ENCODE assay signal across 22 cellular contexts in genomic region chr14:24098927-24099813, GRCh38. TPM values are rescaled to one million over a fixed set of nuclear protein-coding genes. Genes with fewer than 3 reads are reported as not detected.
DNase-seq lines count a peak whose midpoint lies in the region; ATAC-seq, FAIRE-seq and TF ChIP-seq lines count a peak whose summit lies in the region.
"Had no signal": no experiment of that assay in that cellular context is flagged by ENCODE, and none has a peak within 500 bp of the region (broad histone marks: within the 10 kb centered on the region; RNA-seq: fewer than 3 reads in every experiment).

No MANE protein-coding gene starts in this region.

- peaks cover 12% of the 10 kb centered on the region for H3K4me1 ChIP-seq in mucosa of descending colon (ENCODE audit: low read depth)

- intact Hi-C loops in CD14-positive monocyte (cut with micrococcal nuclease), result no loop called here
- intact Hi-C loops in mucosa of descending colon (cut with DNase I, micrococcal nuclease), result no loop called here

- no peaks in the 10 kb centered on the region for H3K9me3 ChIP-seq in mucosa of descending colon
- H3K9me3 ChIP-seq: heart right ventricle had no signal

- H3K36me3 Mint-ChIP-seq in CD14-positive monocyte, result peaks cover 50 to 65% of the 10 kb centered on the region in 2 donors
- H3K36me3 Mint-ChIP-seq in activated naive CD8-positive, alpha-beta T cell treated with anti-CD3 and anti-CD28 coated beads for 36 hours, result peaks cover 58% of the 10 kb centered on the region
- H3K36me3 Mint-ChIP-seq: natural killer cell treated with Interleukin-12 subunit alpha and Interleukin-12 subunit beta and Interleukin-15 and Interleukin-18, amount 100 ng/mL, for 72 hours had no signal

- DNase-seq in CD14-positive monocyte (ENCODE audit: low spot score), result no peak
- peak; percentile 69 for DNase-seq in NCI-H1092 treated with DMSO at 0.1 percent for 48 hours (lab: John Stamatoyannopoulos, UW)
- no peak for DNase-seq in activated naive CD8-positive, alpha-beta T cell treated with anti-CD3 and anti-CD28 coated beads for 36 hours
- peak in 2 of 3 donors; percentile 41 to 55 for DNase-seq in mucosa of descending colon
- DNase-seq in SKM-1 (lab: John Stamatoyannopoulos, UW; ENCODE audit: unreplicated experiment), result no peak
- DNase-seq in DMS114 treated with DMSO at 0.1 percent for 48 hours (lab: John Stamatoyannopoulos, UW; ENCODE audit: unreplicated experiment), result no peak
- no peak for DNase-seq in GM12891 (ENCODE audit: insufficient read length, low spot score)
- DNase-seq: ACHN; activated CD4-positive, alpha-beta T cell treated with anti-CD3 and anti-CD28 coated beads, Interleukin-2, amount 50 U/mL, for 48 hours; activated T-cell treated with anti-CD3 and anti-CD28 coated beads, Interleukin-2, amount 50 U/mL, for 48 hours; central memory CD4-positive, alpha-beta T cell; effector memory CD4-positive, alpha-beta T cell; heart right ventricle; HFFc6; mammary epithelial cell; NCI-H1930; stimulated activated naive CD4-positive, alpha-beta T cell treated with Interleukin-2 at 50 U/mL for 16 hours; SW 1271 had no signal

- TF ChIP-seq CTCF in CD14-positive monocyte (IDR thresholded peaks at IDR 0.05), result no peak
- TF ChIP-seq CTCF in mucosa of descending colon (IDR thresholded peaks at IDR 0.05), result no peak

- H3K4me3 Mint-ChIP-seq in CD14-positive monocyte, result no peak overlapping the region
- H3K4me3 Mint-ChIP-seq in activated naive CD8-positive, alpha-beta T cell treated with anti-CD3 and anti-CD28 coated beads for 36 hours, result no peak overlapping the region
- H3K4me3 Mint-ChIP-seq: HFFc6; natural killer cell treated with Interleukin-12 subunit alpha and Interleukin-12 subunit beta and Interleukin-15 and Interleukin-18, amount 100 ng/mL, for 72 hours had no signal

- H3K4me3 ChIP-seq in mucosa of descending colon, result no peak overlapping the region
- H3K4me3 ChIP-seq: heart right ventricle had no signal

- H3K27ac Mint-ChIP-seq in CD14-positive monocyte, result peak overlapping the region in 6 of 7 donors; percentile 50 to 88 (median 78)
- H3K27ac Mint-ChIP-seq in activated naive CD8-positive, alpha-beta T cell treated with anti-CD3 and anti-CD28 coated beads for 36 hours, result peak overlapping the region; percentile 28
- H3K27ac Mint-ChIP-seq: HFFc6; natural killer cell treated with Interleukin-12 subunit alpha and Interleukin-12 subunit beta and Interleukin-15 and Interleukin-18, amount 100 ng/mL, for 72 hours had no signal

- ATAC-seq in mucosa of descending colon (no peak), GM18868 (IDR thresholded peaks at IDR 0.05; ENCODE audit: unreplicated experiment) (no peak)
- ATAC-seq: heart right ventricle; natural killer cell treated with Interleukin-12 subunit alpha and Interleukin-12 subunit beta and Interleukin-15 and Interleukin-18, amount 100 ng/mL, for 72 hours had no signal

- H3K36me3 ChIP-seq in mucosa of descending colon (ENCODE audit: low read depth), result no peaks in the 10 kb centered on the region

- no peak for FAIRE-seq in GM12891 (lab: Jason Lieb, UNC)

- peaks cover 38% of the 10 kb centered on the region for H3K4me1 Mint-ChIP-seq in CD14-positive monocyte
- peaks cover 15% of the 10 kb centered on the region for H3K4me1 Mint-ChIP-seq in activated naive CD8-positive, alpha-beta T cell treated with anti-CD3 and anti-CD28 coated beads for 36 hours

- TF ChIP-seq POLR2A in GM12891 (IDR thresholded peaks at IDR 0.05; ENCODE audit: low read depth, low read length), result no peak

- H3K27me3 Mint-ChIP-seq in CD14-positive monocyte (ENCODE audit: low read depth in 3 of 3), result peaks cover 0 to 3% (median 2%) of the 10 kb centered on the region in 3 donors
- no peaks in the 10 kb centered on the region for H3K27me3 Mint-ChIP-seq in activated naive CD8-positive, alpha-beta T cell treated with anti-CD3 and anti-CD28 coated beads for 36 hours
- H3K27me3 Mint-ChIP-seq: natural killer cell treated with Interleukin-12 subunit alpha and Interleukin-12 subunit beta and Interleukin-15 and Interleukin-18, amount 100 ng/mL, for 72 hours had no signal

- peaks cover 0 to 6% (median 1%) of the 10 kb centered on the region in 7 donors for H3K9me3 Mint-ChIP-seq in CD14-positive monocyte
- H3K9me3 Mint-ChIP-seq in activated naive CD8-positive, alpha-beta T cell treated with anti-CD3 and anti-CD28 coated beads for 36 hours, result no peaks in the 10 kb centered on the region
- H3K9me3 Mint-ChIP-seq: HFFc6; natural killer cell treated with Interleukin-12 subunit alpha and Interleukin-12 subunit beta and Interleukin-15 and Interleukin-18, amount 100 ng/mL, for 72 hours had no signal

TF ChIP-seq in GM12891, 5 proteins besides CTCF, POLR2A, EP300 and RAD21:
- TF ChIP-seq TAF1 (IDR thresholded peaks at IDR 0.05; ENCODE audit: low read depth, low read length) (no peak), POU2F2 (IDR thresholded peaks at IDR 0.05; ENCODE audit: low read depth, low read length) (no peak), POLR2AphosphoS5 (IDR thresholded peaks at IDR 0.05; ENCODE audit: low read depth, low read length) (no peak), SPI1 (IDR thresholded peaks at IDR 0.05; ENCODE audit: low read depth, low read length) (no peak), PAX5 (IDR thresholded peaks at IDR 0.05; ENCODE audit: insufficient read depth, low read length, severe bottlenecking) (no peak)

RNA-seq across cellular contexts. Expression of gene PCK2, which starts 5.1 kb away (rescaled TPM):
- 10 to 100 TPM; 29.9 to 34.2 TPM for polyA plus RNA-seq in CD14-positive monocyte
- 100 to 1,000 TPM; 110 TPM for total RNA-seq in activated naive CD8-positive, alpha-beta T cell treated with anti-CD3 and anti-CD28 coated beads for 36 hours
- 100 to 1,000 TPM in 2 of 3 donors, 10 to 100 TPM in 1; 64.7 to 150 (median 150) TPM for total RNA-seq in mucosa of descending colon
- 32.7 TPM for polyA plus RNA-seq in GM12891 (2012; ENCODE audit: low read depth, missing spikeins)

RNA-seq across cellular contexts. Expression of gene DCAF11, which starts 15.4 kb away (rescaled TPM):
- polyA plus RNA-seq in CD14-positive monocyte, result 10 to 100 TPM; 48.8 to 56.6 TPM
- total RNA-seq in activated naive CD8-positive, alpha-beta T cell treated with anti-CD3 and anti-CD28 coated beads for 36 hours, result 10 to 100 TPM; 56.0 to 56.7 TPM
- 100 to 1,000 TPM in 1 of 3 donors, 10 to 100 TPM in 2; 65.8 to 101 (median 84.9) TPM for total RNA-seq in mucosa of descending colon
- polyA plus RNA-seq in GM12891 (2012; ENCODE audit: low read depth, missing spikeins), result 46.3 TPM

RNA-seq across cellular contexts. Expression of gene NRL, which starts 15.6 kb away (rescaled TPM):
- 1 to 10 TPM; 1.1 to 1.5 TPM for polyA plus RNA-seq in CD14-positive monocyte
- 1 to 10 TPM; 1.8 to 2.6 TPM for total RNA-seq in activated naive CD8-positive, alpha-beta T cell treated with anti-CD3 and anti-CD28 coated beads for 36 hours
- 1 to 10 TPM; 2.3 to 4.5 (median 2.8) TPM for total RNA-seq in mucosa of descending colon
- 1.0 TPM for polyA plus RNA-seq in GM12891 (2012; ENCODE audit: low read depth, missing spikeins)

RNA-seq across cellular contexts. Expression of gene CPNE6, which starts 27.8 kb away (rescaled TPM):
- polyA plus RNA-seq in CD14-positive monocyte, result not detected
- total RNA-seq in activated naive CD8-positive, alpha-beta T cell treated with anti-CD3 and anti-CD28 coated beads for 36 hours, result not detected
- total RNA-seq in mucosa of descending colon, result 1 to 10 TPM in 1 of 3 donors, under 1 TPM in 1, not detected in 1; 0.14 to 2.2 TPM
- polyA plus RNA-seq in GM12891 (2012; ENCODE audit: low read depth, missing spikeins), result 0.37 TPM
- total RNA-seq: fibroblast of lung; HFFc6; mammary epithelial cell; MCF 10A; natural killer cell treated with Interleukin-12 subunit alpha and Interleukin-12 subunit beta and Interleukin-15 and Interleukin-18, amount 100 ng/mL, for 72 hours had no signal
- polyA plus RNA-seq: fibroblast of lung, heart right ventricle, mammary epithelial cell had no signal

RNA-seq across cellular contexts. Expression of gene FITM1, which starts 31.3 kb away (rescaled TPM):
- not detected for polyA plus RNA-seq in CD14-positive monocyte
- under 1 TPM in 1 of 2 experiments, not detected in 1; 0.29 TPM for total RNA-seq in activated naive CD8-positive, alpha-beta T cell treated with anti-CD3 and anti-CD28 coated beads for 36 hours
- 1 to 10 TPM in 2 of 3 donors, under 1 TPM in 1; 0.79 to 1.9 (median 1.3) TPM for total RNA-seq in mucosa of descending colon
- polyA plus RNA-seq in GM12891 (2012; ENCODE audit: low read depth, missing spikeins), result 0.40 TPM
- total RNA-seq: fibroblast of lung, HFFc6 had no signal
- polyA plus RNA-seq: fibroblast of lung had no signal

Comparison
In these comparisons a context has a peak if more than half of its experiments do, and no peak if none do; other contexts are left out.
1. DNase-seq: peak in NCI-H1092 treated with DMSO at 0.1 percent for 48 hours (single experiment) and mucosa of descending colon (2 of 3); none in CD14-positive monocyte (single experiment), activated naive CD8-positive, alpha-beta T cell treated with anti-CD3 and anti-CD28 coated beads for 36 hours (single experiment), SKM-1 (single experiment), DMS114 treated with DMSO at 0.1 percent for 48 hours (single experiment) and GM12891 (single experiment).